8 cellular contexts compared by ENCODE assay signal in the genomic region with DNA sequence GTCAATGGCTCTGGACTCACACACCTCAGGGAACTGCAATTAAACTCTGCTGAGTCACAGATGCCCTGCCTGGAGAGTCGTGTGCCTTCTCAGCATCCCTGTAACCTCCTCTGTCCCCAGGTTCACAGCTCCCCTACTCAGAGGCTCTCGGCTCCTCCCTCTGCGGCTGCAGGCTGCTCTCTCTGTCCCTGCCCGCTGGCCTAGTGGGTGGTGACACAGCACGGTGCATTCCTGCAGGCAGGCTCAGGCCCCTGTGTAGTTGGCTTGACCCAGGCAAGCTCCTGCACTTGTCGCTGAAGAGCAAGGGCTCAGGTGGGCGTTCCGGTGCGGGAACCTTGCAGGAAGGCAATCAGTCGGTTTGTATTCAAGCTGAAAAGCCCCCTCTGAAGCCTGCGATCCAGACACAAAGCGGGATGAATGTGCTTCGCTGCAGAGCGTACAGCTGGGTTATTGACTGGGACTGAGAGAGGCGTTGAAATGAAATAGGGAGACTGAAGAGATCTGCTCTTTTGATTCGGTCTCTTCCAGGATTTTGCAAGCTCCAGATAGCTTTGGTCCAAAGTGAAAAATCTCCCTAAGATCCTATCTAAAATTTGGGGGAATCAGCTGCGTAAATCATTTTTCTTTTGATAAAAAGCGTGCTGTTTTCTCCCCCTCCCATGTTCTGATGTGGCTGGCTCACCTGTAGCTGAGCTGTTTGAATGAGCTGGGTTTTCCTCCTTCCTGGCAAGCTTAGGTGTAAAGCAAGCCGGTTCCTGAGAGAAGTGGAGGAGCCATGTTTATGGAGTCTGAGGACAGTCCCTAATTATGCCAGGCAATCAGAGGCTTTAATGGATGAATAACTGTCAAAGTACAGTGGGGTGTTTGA.
DNase-seq lines count a peak whose midpoint lies in the region; ATAC-seq, FAIRE-seq and TF ChIP-seq lines count a peak whose summit lies in the region.

No MANE protein-coding gene starts in this region.

- no peak overlapping the region for H2AFZ ChIP-seq in SK-N-SH (ENCODE audit: low read depth)

- H3K27me3 ChIP-seq in SK-N-SH (ENCODE audit: insufficient read depth): no peaks in the 10 kb centered on the region; the same call in 1 of the 2 replicates

- H3K27ac Mint-ChIP-seq in activated T-helper 1 cell treated with anti-CD3 and anti-CD28 coated beads, Interleukin-12 subunit alpha, Interleukin-12 subunit beta, Interleukin-2, Interleukin-4 antibody, amounts not matched to agents 30 ng/mL and 10 ng/mL and 1 ng/mL, durations not matched to agents 14 hours and 24 hours and 36 hours: no peak overlapping the region

- H3K4me2 ChIP-seq in SK-N-SH: no peak overlapping the region

- H3K4me1 ChIP-seq in SK-N-SH (ENCODE audit: control insufficient read depth in 1 of 2, insufficient read depth in 2 of 2, low read depth in 1 of 2, low read length in 1 of 2): peaks cover 0 to 34% of the 10 kb centered on the region in 2 experiments; a peak in 2 of 4 replicates

- ATAC-seq in HG02852 (IDR thresholded peaks at IDR 0.05; ENCODE audit: unreplicated experiment): peak; percentile 66
- no peak for ATAC-seq in HG02938 (IDR thresholded peaks at IDR 0.05; ENCODE audit: unreplicated experiment)

- no peak overlapping the region for H3K4me3 ChIP-seq in SK-N-SH (ENCODE audit: low read depth in 2 of 2, low read length in 1 of 2)

- H3K9me3 ChIP-seq in SK-N-SH: no peaks in the 10 kb centered on the region

- no peak for TF ChIP-seq POLR2A in GM12892 (IDR thresholded peaks at IDR 0.05; ENCODE audit: low read depth, low read length)

- no peaks in the 10 kb centered on the region for H3K36me3 ChIP-seq in SK-N-SH (replicated peaks in 1 of 2; ENCODE audit: control insufficient read depth in 1 of 2, insufficient read depth in 2 of 2, low read length in 1 of 2)

- intact Hi-C loops in activated T-helper 1 cell treated with anti-CD3 and anti-CD28 coated beads, Interleukin-12 subunit alpha, Interleukin-12 subunit beta, Interleukin-2, Interleukin-4 antibody, amounts not matched to agents 30 ng/mL and 10 ng/mL and 1 ng/mL, durations not matched to agents 14 hours and 24 hours and 36 hours (cut with micrococcal nuclease): no loop called here

- H3K9me2 ChIP-seq in SK-N-SH: no peaks in the 10 kb centered on the region

- H3K4me1 Mint-ChIP-seq in activated T-helper 1 cell treated with anti-CD3 and anti-CD28 coated beads, Interleukin-12 subunit alpha, Interleukin-12 subunit beta, Interleukin-2, Interleukin-4 antibody, amounts not matched to agents 30 ng/mL and 10 ng/mL and 1 ng/mL, durations not matched to agents 14 hours and 24 hours and 36 hours (ENCODE audit: low read depth): no peaks in the 10 kb centered on the region

- no peaks in the 10 kb centered on the region for H3K9me3 Mint-ChIP-seq in activated T-helper 1 cell treated with anti-CD3 and anti-CD28 coated beads, Interleukin-12 subunit alpha, Interleukin-12 subunit beta, Interleukin-2, Interleukin-4 antibody, amounts not matched to agents 30 ng/mL and 10 ng/mL and 1 ng/mL, durations not matched to agents 14 hours and 24 hours and 36 hours

- no peaks in the 10 kb centered on the region for H3K79me2 ChIP-seq in SK-N-SH (ENCODE audit: insufficient read depth)

- H3K4me3 Mint-ChIP-seq in activated T-helper 1 cell treated with anti-CD3 and anti-CD28 coated beads, Interleukin-12 subunit alpha, Interleukin-12 subunit beta, Interleukin-2, Interleukin-4 antibody, amounts not matched to agents 30 ng/mL and 10 ng/mL and 1 ng/mL, durations not matched to agents 14 hours and 24 hours and 36 hours: no peak overlapping the region

- peak overlapping the region in 1 of 2 experiments; percentile 62; a peak in 2 of 4 replicates for H3K27ac ChIP-seq in SK-N-SH (ENCODE audit: low read depth in 2 of 2, low read length in 1 of 2)

- TF ChIP-seq RAD21 in SK-N-SH (IDR thresholded peaks at IDR 0.05; ENCODE audit: low read length): peak; percentile 20; the same call in 1 of the 2 replicates

- TF ChIP-seq EP300 in SK-N-SH (IDR thresholded peaks at IDR 0.05; ENCODE audit: borderline replicate concordance in 1 of 2, low read depth in 1 of 2, low read length in 1 of 2): no peak

- CTCF ChIA-PET in SK-N-SH (lab: Yijun Ruan, JAX): interaction anchor here (0.6 to 6.4 kb wide), 5 partner anchors 13 to 612 kb away, joined by 3 to 34 read pairs (median 5); no protein-coding TSS in a partner anchor

- no peak overlapping the region for H3K9ac ChIP-seq in SK-N-SH

- no peaks in the 10 kb centered on the region for H4K20me1 ChIP-seq in SK-N-SH (ENCODE audit: insufficient read depth)

- peaks cover 4% of the 10 kb centered on the region for H3K27me3 Mint-ChIP-seq in activated T-helper 1 cell treated with anti-CD3 and anti-CD28 coated beads, Interleukin-12 subunit alpha, Interleukin-12 subunit beta, Interleukin-2, Interleukin-4 antibody, amounts not matched to agents 30 ng/mL and 10 ng/mL and 1 ng/mL, durations not matched to agents 14 hours and 24 hours and 36 hours (ENCODE audit: insufficient read depth)

- FAIRE-seq in GM12892 (lab: Jason Lieb, UNC): no peak

- H3F3A ChIP-seq in SK-N-SH (replicated peaks; ENCODE audit: insufficient read depth): peaks cover 3% of the 10 kb centered on the region

- WGBS in SK-N-SH (ENCODE audit: low lambda C conversion rate): 70% methylated on average over 18 of the region's 19 CpGs

- POLR2A ChIA-PET in SK-N-SH (lab: Yijun Ruan, JAX): interaction anchor here (1.0 to 2.1 kb wide), 3 partner anchors 13 to 208 kb away, joined by 3 to 12 read pairs (median 3); partner anchors contain the start of gene PHYHIPL

- H3K36me3 Mint-ChIP-seq in activated T-helper 1 cell treated with anti-CD3 and anti-CD28 coated beads, Interleukin-12 subunit alpha, Interleukin-12 subunit beta, Interleukin-2, Interleukin-4 antibody, amounts not matched to agents 30 ng/mL and 10 ng/mL and 1 ng/mL, durations not matched to agents 14 hours and 24 hours and 36 hours (ENCODE audit: low read depth): no peaks in the 10 kb centered on the region

- DNase-seq in COR-L47 (lab: John Stamatoyannopoulos, UW) (peak; percentile 70), SK-N-SH (peak; percentile 58), left kidney (ENCODE audit: low read depth, low spot score) (peak; percentile 81), GM12892 (ENCODE audit: insufficient read length) (no peak), SIG-M5 (lab: John Stamatoyannopoulos, UW) (no peak)
- DNase-seq in activated T-helper 1 cell treated with anti-CD3 and anti-CD28 coated beads, Interleukin-12 subunit alpha, Interleukin-12 subunit beta, Interleukin-2, Interleukin-4 antibody, amounts not matched to agents 30 ng/mL and 10 ng/mL and 1 ng/mL, durations not matched to agents 14 hours and 24 hours and 36 hours (ENCODE audit: low spot score): no peak

- no peak for TF ChIP-seq CTCF in SK-N-SH (IDR thresholded peaks at IDR 0.05)

TF ChIP-seq in SK-N-SH, 30 proteins besides CTCF, POLR2A, EP300 and RAD21:
- TF ChIP-seq RCOR1 (IDR thresholded peaks at IDR 0.05; ENCODE audit: low read length) (peak; percentile 53; the same call in 1 of the 2 replicates), MXI1 (IDR thresholded peaks at IDR 0.05; ENCODE audit: low read depth, low read length) (no peak)

Comparison
In these comparisons a context has a peak if more than half of its experiments do, and no peak if none do; other contexts are left out.
1. DNase-seq: peak in COR-L47 (single experiment), SK-N-SH (single experiment) and left kidney (single experiment); none in activated T-helper 1 cell treated with anti-CD3 and anti-CD28 coated beads, Interleukin-12 subunit alpha, Interleukin-12 subunit beta, Interleukin-2, Interleukin-4 antibody, amounts not matched to agents 30 ng/mL and 10 ng/mL and 1 ng/mL, durations not matched to agents 14 hours and 24 hours and 36 hours (single experiment), GM12892 (single experiment) and SIG-M5 (single experiment).